33 cellular contexts compared by ENCODE assay signal in the genomic region with DNA sequence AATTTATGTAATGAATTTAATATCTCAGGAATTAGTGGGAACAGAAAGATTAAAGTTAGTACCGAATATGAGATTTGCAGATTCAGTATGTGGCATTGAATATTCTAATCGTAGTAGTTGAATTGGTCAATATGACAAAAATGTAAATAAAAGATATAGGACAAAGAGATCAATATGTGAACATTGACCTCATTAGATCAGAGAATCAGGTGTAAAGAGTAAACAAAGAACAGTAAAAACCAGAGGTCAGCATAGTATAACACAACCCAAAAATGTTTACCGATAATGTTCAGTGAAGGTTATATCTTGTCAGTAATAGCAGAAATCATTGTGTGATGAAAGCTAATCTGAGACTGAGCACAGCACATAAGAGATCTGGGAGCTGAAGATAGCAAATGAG.
DNase-seq lines count a peak whose midpoint lies in the region; ATAC-seq, FAIRE-seq and TF ChIP-seq lines count a peak whose summit lies in the region.
"Had no signal": no experiment of that assay in that cellular context is flagged by ENCODE, and none has a peak within 500 bp of the region (broad histone marks: within the 10 kb centered on the region; RNA-seq: fewer than 3 reads in every experiment).

No MANE protein-coding gene starts in this region.

- H3K9ac ChIP-seq in HepG2 (ENCODE audit: insufficient read depth, low read depth, low read length): no peak overlapping the region
- H3K9ac ChIP-seq: BLaER1; BLaER1 treated with 17β-estradiol and CSF1 and Interleukin-3, amounts not matched to agents 10 nM and 100 nM had no signal

- H3K9me3 ChIP-seq in right cardiac atrium (ENCODE audit: control insufficient read depth, low read length) (no peaks in the 10 kb centered on the region), HepG2 (ENCODE audit: low read length) (no peaks in the 10 kb centered on the region), right lobe of liver (no peaks in the 10 kb centered on the region), small intestine (ENCODE audit: control insufficient read depth, low read depth) (no peaks in the 10 kb centered on the region), psoas muscle (no peaks in the 10 kb centered on the region)
- H3K9me3 ChIP-seq: A549, BE2C, Caco-2 had no signal

- H3K36me3 ChIP-seq in HepG2 (replicated peaks in 1 of 2; ENCODE audit: control insufficient read depth in 1 of 2, insufficient read depth in 2 of 2, low read length in 2 of 2): no peaks in the 10 kb centered on the region
- no peaks in the 10 kb centered on the region for H3K36me3 ChIP-seq in right lobe of liver
- H3K36me3 ChIP-seq in small intestine (ENCODE audit: control insufficient read depth in 2 of 2, insufficient read depth in 2 of 2, low read length in 2 of 2): no peaks in the 10 kb centered on the region
- no peaks in the 10 kb centered on the region for H3K36me3 ChIP-seq in psoas muscle (ENCODE audit: insufficient read depth in 1 of 2, low read depth in 1 of 2)
- H3K36me3 ChIP-seq: BE2C; BLaER1; BLaER1 treated with 17β-estradiol and CSF1 and Interleukin-3, amounts not matched to agents 10 nM and 100 nM had no signal

- TF ChIP-seq POLR2A in HepG2 (IDR thresholded peaks at IDR 0.05; ENCODE audit: insufficient read depth in 1 of 2, low read depth in 2 of 2, low read length in 2 of 2): no peak
- no peak for TF ChIP-seq POLR2A in right lobe of liver (IDR thresholded peaks at IDR 0.05)

- no peak for DNase-seq in Right ventricle myocardium superior
- DNase-seq in right cardiac atrium: no peak
- no peak for DNase-seq in HepG2 (ENCODE audit: low spot score)
- no peak for DNase-seq in right lobe of liver
- peak; percentile 50 for DNase-seq in OCI-M1 (lab: John Stamatoyannopoulos, UW)
- DNase-seq in small intestine: no peak
- no peak for DNase-seq in psoas muscle
- DNase-seq: 8988T; ACHN; AML-193; BE2C; C1 segment of cervical spinal cord; Caco-2; Calu3; CD4-positive, alpha-beta memory T cell; CD4-positive, alpha-beta T cell; CD4-positive, CD25-positive, alpha-beta regulatory T cell; CD8-positive, alpha-beta memory T cell; CD8-positive, alpha-beta T cell; COR-L47; DMS 273 treated with DMSO at 0.1 percent for 48 hours; DMS153; DMS53; DMS79; DMS79 treated with DMSO at 0.1 percent for 48 hours; DND-41; EL had no signal

- no peak for TF ChIP-seq RAD21 in HepG2 (CRISPR knock-in tag; IDR thresholded peaks at IDR 0.05)

- intact Hi-C loops in Right ventricle myocardium superior (cut with DNase I): no loop called here
- intact Hi-C loops in right cardiac atrium (cut with DNase I): no loop called here
- intact Hi-C loops in HepG2 (cut with micrococcal nuclease; ENCODE audit: unreplicated experiment): no loop called here
- intact Hi-C loops in right lobe of liver (cut with DNase I): no loop called here
- intact Hi-C loops in psoas muscle (cut with DNase I): no loop called here

- H3K27me3 ChIP-seq in right cardiac atrium (ENCODE audit: control insufficient read depth, insufficient read depth) (no peaks in the 10 kb centered on the region), HepG2 (ENCODE audit: control insufficient read depth in 1 of 2, insufficient read depth in 2 of 2, low read length in 2 of 2) (no peaks in the 10 kb centered on the region), right lobe of liver (no peaks in the 10 kb centered on the region), small intestine (ENCODE audit: control insufficient read depth in 2 of 2, insufficient read depth in 2 of 2, low read length in 2 of 2) (no peaks in the 10 kb centered on the region), psoas muscle (ENCODE audit: insufficient read depth in 3 of 3, low read length in 2 of 3) (no peaks in the 10 kb centered on the region)
- H3K27me3 ChIP-seq: BE2C; BLaER1; BLaER1 treated with 17β-estradiol and CSF1 and Interleukin-3, amounts not matched to agents 10 nM and 100 nM had no signal

- BruUV-seq in HepG2 (replicated peaks; lab: Mats Ljungman, UMichigan): no TSS peak

- H3K4me1 ChIP-seq in right cardiac atrium (ENCODE audit: control insufficient read depth, insufficient read depth, low read length) (no peaks in the 10 kb centered on the region), HepG2 (ENCODE audit: insufficient read depth, low read length) (no peaks in the 10 kb centered on the region), right lobe of liver (no peaks in the 10 kb centered on the region), small intestine (ENCODE audit: control insufficient read depth in 2 of 2, insufficient read depth in 1 of 2, low read depth in 1 of 2, low read length in 1 of 2) (no peaks in the 10 kb centered on the region), psoas muscle (no peaks in the 10 kb centered on the region)
- H3K4me1 ChIP-seq: A549, BE2C, Caco-2 had no signal

- TF ChIP-seq EP300 in HepG2 (IDR thresholded peaks at IDR 0.05; ENCODE audit: low read depth in 2 of 2, low read length in 2 of 2) (no peak), HepG2 (CRISPR knock-in tag; IDR thresholded peaks at IDR 0.05; ENCODE audit: borderline replicate concordance) (no peak)

- CTCF ChIA-PET in HepG2 (lab: Yijun Ruan, JAX; ENCODE audit: low intra/inter-chr PET ratio, low total read pairs): no interaction called here

- H3K79me2 ChIP-seq in HepG2 (ENCODE audit: insufficient read depth, low read length): no peaks in the 10 kb centered on the region

- H2AFZ ChIP-seq in HepG2 (ENCODE audit: low read length): no peak overlapping the region

- FAIRE-seq in HepG2 (lab: Jason Lieb, UNC) (no peak), small intestine (lab: Jason Lieb, UNC) (peak; percentile 64)
- FAIRE-seq: A549 had no signal

- no peak overlapping the region for H3K4me2 ChIP-seq in HepG2 (ENCODE audit: low read depth, low read length)
- H3K4me2 ChIP-seq: A549; BLaER1; BLaER1 treated with 17β-estradiol and CSF1 and Interleukin-3, amounts not matched to agents 10 nM and 100 nM had no signal

- peak; percentile 35 for ATAC-seq in Right ventricle myocardium superior (ENCODE audit: poor library complexity)
- ATAC-seq in right cardiac atrium: no peak
- peak; percentile 38; the same call in 2 of the 3 replicates for ATAC-seq in HepG2
- no peak for ATAC-seq in right lobe of liver
- ATAC-seq in psoas muscle: no peak
- no peak for ATAC-seq in GM18498 (IDR thresholded peaks at IDR 0.05; ENCODE audit: unreplicated experiment)
- ATAC-seq: A549; CD8-positive, alpha-beta T cell had no signal

- H3K27ac ChIP-seq in right cardiac atrium (ENCODE audit: low read length) (no peak overlapping the region), HepG2 (ENCODE audit: extremely low read length, insufficient read depth, low read length) (no peak overlapping the region), right lobe of liver (no peak overlapping the region), small intestine (ENCODE audit: low read depth in 1 of 2, low read length in 1 of 2) (no peak overlapping the region), psoas muscle (no peak overlapping the region)
- H3K27ac ChIP-seq: 22Rv1; A549; BLaER1; BLaER1 treated with 17β-estradiol and CSF1 and Interleukin-3, amounts not matched to agents 10 nM and 100 nM; C4-2B had no signal

- WGBS in right cardiac atrium: 73% methylated on average over 3 of the region's 3 CpGs
- WGBS in HepG2 (ENCODE audit: low lambda C conversion rate): 2% methylated on average over 3 of the region's 3 CpGs
- WGBS in right lobe of liver (ENCODE audit: insufficient coverage, low coverage, low lambda C conversion rate, missing lambda C conversion rate): 45% methylated on average over 3 of the region's 3 CpGs
- WGBS in small intestine, 3 donors: 20 to 75% (median 38%) methylated on average over 3 of the region's 3 CpGs
- 88 to 91% (median 89%) methylated on average over 3 of the region's 3 CpGs for WGBS in psoas muscle, 3 donors

- H3K4me3 ChIP-seq in right cardiac atrium (ENCODE audit: low read length) (no peak overlapping the region), HepG2 (replicated peaks in 1 of 3; ENCODE audit: insufficient read depth in 1 of 3, low read depth in 2 of 3, low read length in 3 of 3) (no peak overlapping the region), right lobe of liver (no peak overlapping the region), small intestine (ENCODE audit: low read depth in 1 of 2, low read length in 2 of 2) (no peak overlapping the region), psoas muscle (no peak overlapping the region)
- H3K4me3 ChIP-seq: A549; BLaER1; BLaER1 treated with 17β-estradiol and CSF1 and Interleukin-3, amounts not matched to agents 10 nM and 100 nM had no signal

- POLR2A ChIA-PET in HepG2 (lab: Yijun Ruan, JAX): no interaction called here

- no peak for TF ChIP-seq CTCF in HepG2 (CRISPR knock-in tag; IDR thresholded peaks at IDR 0.05)
- TF ChIP-seq CTCF in right lobe of liver (IDR thresholded peaks at IDR 0.05): no peak
- no peak for TF ChIP-seq CTCF in psoas muscle (IDR thresholded peaks at IDR 0.05)

- no peaks in the 10 kb centered on the region for H4K20me1 ChIP-seq in HepG2 (ENCODE audit: insufficient read depth, low read length)
- H4K20me1 ChIP-seq: BLaER1; BLaER1 treated with 17β-estradiol and CSF1 and Interleukin-3, amounts not matched to agents 10 nM and 100 nM had no signal

- in situ Hi-C loops in HepG2 (cut with HindIII; ENCODE audit: extremely low pct_ligation_motif_present, low pct_unique_long_range_greater_than_20kb): no loop called here

TF ChIP-seq in HepG2, 621 proteins besides CTCF, POLR2A, EP300 and RAD21 (continues in another document):
- no peak for TF ChIP-seq ZNF468 (CRISPR knock-in tag; IDR thresholded peaks at IDR 0.05)
- no peak for TF ChIP-seq ZNF619 (CRISPR knock-in tag; IDR thresholded peaks at IDR 0.05)
- no peak for TF ChIP-seq ZC3H4 (CRISPR knock-in tag; IDR thresholded peaks at IDR 0.05; ENCODE audit: borderline replicate concordance)
- no peak for TF ChIP-seq PCBP2 (optimal IDR thresholded peaks at IDR 0.05; ENCODE audit: low read depth, low read length, poor library complexity, severe bottlenecking)
- no peak for TF ChIP-seq KLF9 (CRISPR knock-in tag; IDR thresholded peaks at IDR 0.05; ENCODE audit: low read depth)

Comparison
In these comparisons a context has a peak if more than half of its experiments do, and no peak if none do; other contexts are left out.
1. ATAC-seq: peak in Right ventricle myocardium superior (single experiment) and HepG2 (single experiment); none in right cardiac atrium (0 of 2), right lobe of liver (0 of 4), psoas muscle (0 of 4) and GM18498 (single experiment).